In genomic region chr16:89031715-89032659, GRCh38 we compare ENCODE assay signal across 8 cellular contexts. TPM values are rescaled to one million over a fixed set of nuclear protein-coding genes. Genes with fewer than 3 reads are reported as not detected.
A peak's percentile ranks its signal among the peaks of the same experiment; 100 is the strongest.
DNase-seq lines count a peak whose midpoint lies in the region; ATAC-seq, FAIRE-seq and TF ChIP-seq lines count a peak whose summit lies in the region.

No MANE protein-coding gene starts in this region.

- H3K4me3 ChIP-seq in K562 (no peak overlapping the region), esophagus squamous epithelium (peak overlapping the region in 1 of 4 donors; percentile 1)

- peak overlapping the region; percentile 87 to 91 for H3K27ac Mint-ChIP-seq in T-cell

- no peaks in the 10 kb centered on the region for H3K79me2 ChIP-seq in K562 (ENCODE audit: control insufficient read depth, insufficient read depth, low read length)

- H3K4me1 Mint-ChIP-seq in T-cell, result peaks cover 37 to 52% (median 50%) of the 10 kb centered on the region in 3 donors

- no peak overlapping the region for H3K27ac ChIP-seq in K562 (ENCODE audit: extremely low read depth, low read depth, low read length)
- H3K27ac ChIP-seq in esophagus squamous epithelium, result no peak overlapping the region

- TF ChIP-seq POLR2A in K562 (conservative IDR thresholded peaks at IDR 0.05), result no peak
- no peak for TF ChIP-seq POLR2A in esophagus squamous epithelium (IDR thresholded peaks at IDR 0.05)
- no peak for TF ChIP-seq POLR2A in H54 (IDR thresholded peaks at IDR 0.05; ENCODE audit: low read depth, low read length)

- H4K20me1 ChIP-seq in K562 (replicated peaks; ENCODE audit: control insufficient read depth, insufficient read depth, low read length), result 0 out of 2 replicates have a peak, but pooled peaks cover under 1% of the 10 kb centered on the region

- 44% methylated on average over 24 of the region's 24 CpGs for WGBS in K562 (ENCODE audit: insufficient coverage, low coverage, missing lambda C conversion rate)
- WGBS in esophagus squamous epithelium, 2 donors, result 63 to 68% methylated on average over 23 to 24 of the region's 24 CpGs

- BruUV-seq in K562 (replicated peaks; lab: Mats Ljungman, UMichigan), result no TSS peak

- POLR2A ChIA-PET in T-cell (lab: Charles Lee), result no interaction called here
- POLR2A ChIA-PET in K562 (lab: Yijun Ruan, JAX), result interaction anchor here (0.6 kb wide), 1 partner anchor 24 kb away, joined by 3 read pairs; no protein-coding TSS in a partner anchor

- H3K4me3 Mint-ChIP-seq in T-cell, result peak overlapping the region; percentile 58 to 69 (median 66)

- no peak for TF ChIP-seq EP300 in K562 (IDR thresholded peaks at IDR 0.05; ENCODE audit: low read length)

- peak; percentile 66 for DNase-seq in Right ventricle myocardium superior
- no peak for DNase-seq in cardiac septum (ENCODE audit: low spot score)
- DNase-seq in T-cell, result peak; percentile 26 to 85 (median 64)
- DNase-seq in K562 (ENCODE audit: extremely low read depth in 1 of 4, low spot score in 3 of 4), result no peak
- DNase-seq in stimulated activated CD4-positive, alpha-beta T cell treated with anti-CD3 and anti-CD28 coated beads, Interleukin-4, amount 100 ng/mL, for 1 hour, result peak; percentile 44
- DNase-seq in esophagus squamous epithelium (lab: John Stamatoyannopoulos, UW), result no peak
- no peak for DNase-seq in cortex of kidney (lab: John Stamatoyannopoulos, UW)
- DNase-seq in H54 (ENCODE audit: insufficient read length, low spot score), result no peak

- peaks cover 4% of the 10 kb centered on the region for H3K36me3 Mint-ChIP-seq in T-cell

- H3K36me3 ChIP-seq in K562 (ENCODE audit: control insufficient read depth, insufficient read depth, low read length), result no peaks in the 10 kb centered on the region
- no peaks in the 10 kb centered on the region for H3K36me3 ChIP-seq in esophagus squamous epithelium

- intact Hi-C loops in Right ventricle myocardium superior (cut with DNase I) (no loop called here), cardiac septum (cut with DNase I) (no loop called here), K562 (cut with micrococcal nuclease) (no loop called here), esophagus squamous epithelium (cut with DNase I) (no loop called here)

- H3K27me3 ChIP-seq in K562 (ENCODE audit: control insufficient read depth in 2 of 2, insufficient read depth in 2 of 2, low read length in 2 of 2) (peaks cover 3 to 10% of the 10 kb centered on the region in 2 experiments; a peak in 4 of 5 replicates), esophagus squamous epithelium (peaks cover 0 to 63% (median 0%) of the 10 kb centered on the region in 4 donors)

- CTCF ChIA-PET in T-cell (lab: Charles Lee) (no interaction called here), K562 (lab: Yijun Ruan, JAX; ENCODE audit: low intra/inter-chr PET ratio) (no interaction called here)

- H2AFZ ChIP-seq in K562 (ENCODE audit: low read depth, low read length), result no peak overlapping the region

- H3K4me2 ChIP-seq in K562 (ENCODE audit: insufficient read depth, low read length), result no peak overlapping the region

- TF ChIP-seq CTCF in K562 (IDR thresholded peaks at IDR 0.05 in 2 of 3, conservative IDR thresholded peaks at IDR 0.05 in 1 of 3; ENCODE audit: insufficient read depth in 2 of 3, low read depth in 1 of 3, low read length in 3 of 3) (no peak), esophagus squamous epithelium (IDR thresholded peaks at IDR 0.05) (no peak)

- in situ Hi-C loops in K562 (cut with MboI), result no loop called here

- TF ChIP-seq RAD21 in K562 (CRISPR knock-in tag; conservative IDR thresholded peaks at IDR 0.05 in 1 of 2, IDR thresholded peaks at IDR 0.05 in 1 of 2), result no peak

- peaks cover 5% of the 10 kb centered on the region for H3K9me3 ChIP-seq in K562 (replicated peaks; ENCODE audit: control insufficient read depth, insufficient read depth, low read depth, low read length)
- H3K9me3 ChIP-seq in esophagus squamous epithelium, result no peaks in the 10 kb centered on the region

- FAIRE-seq in K562 (lab: Jason Lieb, UNC) (no peak), H54 (lab: Jason Lieb, UNC) (no peak)

- H3K9me1 ChIP-seq in K562 (ENCODE audit: control insufficient read depth, insufficient read depth, low read length), result no peaks in the 10 kb centered on the region

- peaks cover 4 to 11% (median 5%) of the 10 kb centered on the region in 3 donors for H3K9me3 Mint-ChIP-seq in T-cell

- peaks cover 0 to 4% of the 10 kb centered on the region in 2 donors for H3K27me3 Mint-ChIP-seq in T-cell

- H3K4me1 ChIP-seq in K562 (replicated peaks in 1 of 2; ENCODE audit: control insufficient read depth in 2 of 2, insufficient read depth in 2 of 2, low read length in 2 of 2) (peaks cover 17 to 36% of the 10 kb centered on the region in 2 experiments; a peak in 4 of 5 replicates), esophagus squamous epithelium (no peaks in the 10 kb centered on the region)

- ATAC-seq in Right ventricle myocardium superior (ENCODE audit: poor library complexity) (peak; percentile 60), T-cell (replicated peaks in 1 of 4) (peak; percentile 96 to 99 (median 97)), K562 (no peak)

- no peak overlapping the region for H3K9ac ChIP-seq in K562 (ENCODE audit: insufficient read depth in 1 of 2, low read depth in 2 of 2, low read length in 2 of 2)

TF ChIP-seq in K562, 482 proteins besides CTCF, POLR2A, EP300 and RAD21:
- TF ChIP-seq ZNF263 (CRISPR knock-in tag; IDR thresholded peaks at IDR 0.05; ENCODE audit: borderline replicate concordance), result peak; percentile 50; the same call in 1 of the 2 replicates
- TF ChIP-seq RBM34 (IDR thresholded peaks at IDR 0.05; ENCODE audit: borderline replicate concordance, insufficient read depth, low read length), result no peak
- TF ChIP-seq E2F3 (CRISPR knock-in tag; IDR thresholded peaks at IDR 0.05), result no peak

RNA-seq across cellular contexts. Expression of gene CBFA2T3, which starts 55.0 kb away (rescaled TPM):
- total RNA-seq in Right ventricle myocardium superior (8.6 TPM), cardiac septum (5.9 TPM), T-cell (1 to 10 TPM; 2.0 to 4.0 (median 2.1) TPM), K562 (2014; rRNA removed) (13.5 and 20.8 TPM in 2 replicates), K562 (2014; rRNA removed; fragmentation: Illumina TruSeq; extraction: Trizol) (3.9 and 5.9 TPM in 2 replicates), K562 (2015; rRNA removed; fragmentation: Illumina TruSeq; extraction: Trizol) (6.7 and 7.8 TPM in 2 replicates), K562 (2021) (114 and 145 TPM in 2 replicates), esophagus squamous epithelium (1 to 10 TPM in 2 of 4 donors, under 1 TPM in 2; 0.18 to 2.7 (median 1.4) TPM)
- 73.4 and 198 TPM in 2 replicates for total RNA-seq in K562 (2011; cell fraction: chromatin; rRNA removed; ENCODE audit: low replicate concordance)
- total RNA-seq in K562 (2011; cell fraction: nucleolus; rRNA removed), result 67.4 and 69.3 TPM in 2 replicates
- 45.3 and 67.3 TPM in 2 replicates for total RNA-seq in K562 (2011; cell fraction: nucleoplasm; rRNA removed)
- polyA plus RNA-seq in K562 (2011; rRNA removed) (6.4 and 11.3 TPM in 2 replicates), K562 (2014; fragmentation: Illumina TruSeq; extraction: Trizol) (24.2 and 46.3 TPM in 2 replicates), K562 (2014; fragmentation: Nextera tagmentation; extraction: Ambion mirVana) (1 to 10 TPM; 2.3 to 2.7 TPM), K562 (2014; rRNA removed) (34.3 and 35.3 TPM in 2 replicates)
- polyA plus RNA-seq in K562 (2011; cell fraction: cytosol; rRNA removed), result 5.6 and 15.0 TPM in 2 replicates
- polyA plus RNA-seq in K562 (2011; cell fraction: nucleus; rRNA removed), result 67.2 and 126 TPM in 2 replicates
- 55.0 and 86.5 TPM in 2 replicates for polyA plus RNA-seq in K562 (2012)
- polyA minus RNA-seq in K562 (2011; rRNA and poly(A)+ RNA removed), result 9.5 and 9.7 TPM in 2 replicates
- 32.1 and 46.1 TPM in 2 replicates for polyA minus RNA-seq in K562 (2011; cell fraction: cytosol; rRNA and poly(A)+ RNA removed)
- 21.1 and 34.5 TPM in 2 replicates for polyA minus RNA-seq in K562 (2011; cell fraction: nucleus; rRNA and poly(A)+ RNA removed)

Comparison
In these comparisons a context has a peak if more than half of its experiments do, and no peak if none do; other contexts are left out.
1. DNase-seq: peak in Right ventricle myocardium superior (single experiment), T-cell (34 of 34) and stimulated activated CD4-positive, alpha-beta T cell treated with anti-CD3 and anti-CD28 coated beads, Interleukin-4, amount 100 ng/mL, for 1 hour (single experiment); none in cardiac septum (single experiment), K562 (0 of 4), esophagus squamous epithelium (single experiment), cortex of kidney (single experiment) and H54 (single experiment).